ENCODE assay signal across 1 cellular context in genomic region chr7:152891160-152891621, GRCh38.
TF ChIP-seq lines count a peak whose summit lies in the region.

No MANE protein-coding gene starts in this region.

TF ChIP-seq in H1, 55 proteins besides CTCF, POLR2A, EP300 and RAD21 (continued from another document):
- TF ChIP-seq CHD7 (IDR thresholded peaks at IDR 0.05; ENCODE audit: insufficient replicate concordance, low read length): no peak
- no peak for TF ChIP-seq SIRT6 (IDR thresholded peaks at IDR 0.05; ENCODE audit: low read length)
- TF ChIP-seq CTBP2 (IDR thresholded peaks at IDR 0.05; ENCODE audit: borderline replicate concordance, insufficient read depth, insufficient read length, low read length): no peak
- TF ChIP-seq KDM4A (IDR thresholded peaks at IDR 0.05; ENCODE audit: low read depth, low read length, severe bottlenecking): no peak
- no peak for TF ChIP-seq SAP30 (IDR thresholded peaks at IDR 0.05; ENCODE audit: insufficient read depth, insufficient replicate concordance, low read length)
- no peak for TF ChIP-seq SUZ12 (IDR thresholded peaks at IDR 0.05; ENCODE audit: low read length)
- no peak for TF ChIP-seq CHD2 (IDR thresholded peaks at IDR 0.05; ENCODE audit: low read length)
- no peak for TF ChIP-seq SIN3A (conservative IDR thresholded peaks at IDR 0.05 in 1 of 2, IDR thresholded peaks at IDR 0.05 in 1 of 2; ENCODE audit: low read depth in 1 of 2, low read length in 2 of 2)
